Comparison of ENCODE assay signal across 1 cellular context in genomic region chr15:69224383-69224782, GRCh38.
TF ChIP-seq lines count a peak whose summit lies in the region.

No MANE protein-coding gene starts in this region.

TF ChIP-seq in HepG2, 621 proteins besides CTCF, POLR2A, EP300 and RAD21 (continued from another document and continues in another):
- TF ChIP-seq PPARG (CRISPR knock-in tag; conservative IDR thresholded peaks at IDR 0.05) (peak; percentile 78), ZNF839 (CRISPR knock-in tag; IDR thresholded peaks at IDR 0.05; ENCODE audit: borderline replicate concordance) (no peak), TEF (CRISPR knock-in tag; IDR thresholded peaks at IDR 0.05) (no peak), CENPT (CRISPR knock-in tag; IDR thresholded peaks at IDR 0.05; ENCODE audit: low read depth) (no peak), PBX3 (CRISPR knock-in tag; IDR thresholded peaks at IDR 0.05; ENCODE audit: borderline replicate concordance) (no peak), POGK (CRISPR knock-in tag; conservative IDR thresholded peaks at IDR 0.05) (no peak), ZNF160 (CRISPR knock-in tag; IDR thresholded peaks at IDR 0.05) (no peak), RNF2 (conservative IDR thresholded peaks at IDR 0.05; ENCODE audit: low read depth) (no peak), ZNF562 (CRISPR knock-in tag; IDR thresholded peaks at IDR 0.05; ENCODE audit: borderline replicate concordance) (no peak), SNAPC4 (CRISPR knock-in tag; IDR thresholded peaks at IDR 0.05) (no peak), PRPF4 (IDR thresholded peaks at IDR 0.05; ENCODE audit: low read depth, low read length, poor library complexity, severe bottlenecking) (no peak), POLR2AphosphoS5 (IDR thresholded peaks at IDR 0.05; ENCODE audit: low read depth, low read length) (peak; percentile 75), PAF1 (CRISPR knock-in tag; IDR thresholded peaks at IDR 0.05) (no peak), ZNF468 (CRISPR knock-in tag; IDR thresholded peaks at IDR 0.05) (no peak), ZNF124 (CRISPR knock-in tag; IDR thresholded peaks at IDR 0.05) (peak; percentile 69; the same call in 1 of the 2 replicates), NR2C2 (CRISPR knock-in tag; IDR thresholded peaks at IDR 0.05; ENCODE audit: borderline replicate concordance) (no peak), TRIM22 (IDR thresholded peaks at IDR 0.05) (no peak), DMAP1 (CRISPR knock-in tag; IDR thresholded peaks at IDR 0.05) (peak; percentile 85), ZNF660 (CRISPR knock-in tag; IDR thresholded peaks at IDR 0.05; ENCODE audit: borderline replicate concordance, low read depth) (no peak), ZNF878 (CRISPR knock-in tag; IDR thresholded peaks at IDR 0.05) (no peak), NFAT5 (CRISPR knock-in tag; IDR thresholded peaks at IDR 0.05) (no peak), TBL1XR1 (IDR thresholded peaks at IDR 0.05; ENCODE audit: borderline replicate concordance, low read length, partially characterized antibody) (peak; percentile 96), PAX8 (CRISPR knock-in tag; IDR thresholded peaks at IDR 0.05; ENCODE audit: borderline replicate concordance) (no peak), THAP7 (CRISPR knock-in tag; IDR thresholded peaks at IDR 0.05) (no peak), REL (CRISPR knock-in tag; conservative IDR thresholded peaks at IDR 0.05) (no peak), ZNF142 (CRISPR knock-in tag; IDR thresholded peaks at IDR 0.05) (no peak), JARID2 (CRISPR knock-in tag; IDR thresholded peaks at IDR 0.05; ENCODE audit: insufficient replicate concordance) (no peak), ZNF691 (CRISPR knock-in tag; IDR thresholded peaks at IDR 0.05; ENCODE audit: borderline replicate concordance, low read depth) (no peak)
